In genomic region chr9:23842531-23843129, GRCh38 we compare ENCODE assay signal across 22 cellular contexts. TPM values are rescaled to one million over a fixed set of nuclear protein-coding genes. Genes with fewer than 3 reads are reported as not detected.
A peak's percentile ranks its signal among the peaks of the same experiment; 100 is the strongest.
DNase-seq lines count a peak whose midpoint lies in the region; ATAC-seq and TF ChIP-seq lines count a peak whose summit lies in the region.
"Had no signal": no experiment of that assay in that cellular context is flagged by ENCODE, and none has a peak within 500 bp of the region (broad histone marks: within the 10 kb centered on the region; RNA-seq: fewer than 3 reads in every experiment).

No MANE protein-coding gene starts in this region.

- no peaks in the 10 kb centered on the region for H3K79me1 ChIP-seq in mesendoderm (ENCODE audit: low read length)

- H3K36me3 ChIP-seq in mesendoderm (ENCODE audit: control insufficient read depth, insufficient read depth, low read length), result no peaks in the 10 kb centered on the region
- H3K36me3 ChIP-seq: colonic mucosa, left ventricle myocardium inferior, pancreas had no signal

- H3K4me1 ChIP-seq in mesendoderm (ENCODE audit: control insufficient read depth, low read depth, low read length), result no peaks in the 10 kb centered on the region
- H3K4me1 ChIP-seq: colonic mucosa, left ventricle myocardium inferior, pancreas had no signal

- WGBS in mesendoderm (ENCODE audit: extremely low coverage, insufficient coverage, low lambda C conversion rate), result no CpG with 5 or more reads among the region's 1 CpG

- no peak overlapping the region for H3K9ac ChIP-seq in mesendoderm (ENCODE audit: low read length)
- H3K9ac ChIP-seq: KMS-11 had no signal

- no peak overlapping the region for H3K4me3 Mint-ChIP-seq in activated T-helper 17 cell treated with anti-CD3 and anti-CD28 coated beads, Interleukin-2, amount 50 U/mL, for 72 hours
- H3K4me3 Mint-ChIP-seq: activated naive CD8-positive, alpha-beta T cell; activated T-cell treated with anti-CD3 and anti-CD28 coated beads, Interleukin-2, amount 50 U/mL, for 72 hours; T-helper 17 cell had no signal

- H3K27ac ChIP-seq in C4-2B (no peak overlapping the region), RWPE1 (no peak overlapping the region), mesendoderm (ENCODE audit: low read depth, low read length) (no peak overlapping the region)
- H3K27ac ChIP-seq: colonic mucosa, KMS-11, left ventricle myocardium inferior, pancreas had no signal

- no peak overlapping the region for H3K4me3 ChIP-seq in mesendoderm (ENCODE audit: low read length)
- H3K4me3 ChIP-seq: colonic mucosa, left ventricle myocardium inferior, pancreas had no signal

- ATAC-seq in activated T-helper 17 cell treated with anti-CD3 and anti-CD28 coated beads, Interleukin-2, amount 50 U/mL, for 72 hours (replicated peaks), result no peak
- ATAC-seq in GM21390 (IDR thresholded peaks at IDR 0.05; ENCODE audit: unreplicated experiment), result no peak
- ATAC-seq: activated T-cell treated with anti-CD3 and anti-CD28 coated beads, Interleukin-2, amount 50 U/mL, for 72 hours; HCT116; pancreas; T-helper 17 cell had no signal

- H4K5ac ChIP-seq in mesendoderm (ENCODE audit: low read length), result no peak overlapping the region

- no peaks in the 10 kb centered on the region for H3K27me3 Mint-ChIP-seq in activated T-helper 17 cell treated with anti-CD3 and anti-CD28 coated beads, Interleukin-2, amount 50 U/mL, for 72 hours
- H3K27me3 Mint-ChIP-seq: activated naive CD8-positive, alpha-beta T cell; T-helper 17 cell had no signal

- H3K4me2 ChIP-seq in mesendoderm (ENCODE audit: low read length), result no peak overlapping the region
- H3K4me2 ChIP-seq: KMS-11 had no signal

- H3K56ac ChIP-seq in mesendoderm (ENCODE audit: low read length), result no peak overlapping the region

- POLR2A ChIA-PET in RWPE1 (lab: Yijun Ruan, JAX; ENCODE audit: low non-redundant PET), result no interaction called here

- TF ChIP-seq CTCF in C4-2B (conservative IDR thresholded peaks at IDR 0.05) (peak; percentile 79), LNCAP (IDR thresholded peaks at IDR 0.05) (peak; percentile 46), RWPE1 (conservative IDR thresholded peaks at IDR 0.05; ENCODE audit: low read depth) (peak; percentile 30; the same call in 1 of the 2 replicates)

- no peak overlapping the region for H3K23ac ChIP-seq in mesendoderm (ENCODE audit: low read length)

- no peak for DNase-seq in RWPE1 (ENCODE audit: low spot score)
- peak; percentile 49 for DNase-seq in mesendoderm
- DNase-seq in AML-193 (lab: John Stamatoyannopoulos, UW), result no peak
- DNase-seq in germinal center (ENCODE audit: low spot score), result no peak
- DNase-seq: activated T-cell treated with anti-CD3 and anti-CD28 coated beads, Interleukin-2, amount 50 U/mL, for 72 hours; colonic mucosa; EL; foreskin melanocyte; left ventricle myocardium inferior; NCI-H1105 treated with DMSO at 0.1 percent for 48 hours; NCI-H2171 treated with DMSO at 0.1 percent for 48 hours; pancreas; Right ventricle myocardium superior; T-helper 17 cell had no signal

- H2BK15ac ChIP-seq in mesendoderm (replicated peaks; ENCODE audit: low read depth), result no peak overlapping the region

- H3K4ac ChIP-seq in mesendoderm (ENCODE audit: low read depth, low read length), result no peak overlapping the region

- no peak overlapping the region for H4K8ac ChIP-seq in mesendoderm (ENCODE audit: low read depth, low read length)

- H3K4me1 Mint-ChIP-seq in activated T-helper 17 cell treated with anti-CD3 and anti-CD28 coated beads, Interleukin-2, amount 50 U/mL, for 72 hours, result no peaks in the 10 kb centered on the region
- H3K4me1 Mint-ChIP-seq: T-helper 17 cell had no signal

- H2BK5ac ChIP-seq in mesendoderm (ENCODE audit: low read length), result no peak overlapping the region

- H2BK120ac ChIP-seq in mesendoderm (ENCODE audit: low read depth, low read length), result no peak overlapping the region

- no peak overlapping the region for H3K27ac Mint-ChIP-seq in activated T-helper 17 cell treated with anti-CD3 and anti-CD28 coated beads, Interleukin-2, amount 50 U/mL, for 72 hours
- H3K27ac Mint-ChIP-seq: activated naive CD8-positive, alpha-beta T cell; activated T-cell treated with anti-CD3 and anti-CD28 coated beads, Interleukin-2, amount 50 U/mL, for 72 hours; brain; T-helper 17 cell had no signal

- no peaks in the 10 kb centered on the region for H3K79me2 ChIP-seq in mesendoderm (ENCODE audit: control insufficient read depth, insufficient read depth, low read length)

- no peaks in the 10 kb centered on the region for H3K36me3 Mint-ChIP-seq in activated T-helper 17 cell treated with anti-CD3 and anti-CD28 coated beads, Interleukin-2, amount 50 U/mL, for 72 hours (ENCODE audit: low read depth)
- H3K36me3 Mint-ChIP-seq: activated naive CD8-positive, alpha-beta T cell; brain had no signal

- peaks cover 8% of the 10 kb centered on the region for H3K9me3 Mint-ChIP-seq in activated T-helper 17 cell treated with anti-CD3 and anti-CD28 coated beads, Interleukin-2, amount 50 U/mL, for 72 hours
- H3K9me3 Mint-ChIP-seq: brain had no signal

- H3K27me3 ChIP-seq in mesendoderm (ENCODE audit: insufficient read depth, low read length, poor library complexity), result no peaks in the 10 kb centered on the region
- H3K27me3 ChIP-seq: colonic mucosa had no signal

- H3K18ac ChIP-seq in mesendoderm (ENCODE audit: low read length), result no peak overlapping the region

- CTCF ChIA-PET in RWPE1 (lab: Yijun Ruan, JAX), result interaction anchor here (0.5 to 0.6 kb wide), 6 partner anchors 16 to 1020 kb away, joined by 3 to 5 read pairs (median 3); no protein-coding TSS in a partner anchor

- no peak overlapping the region for H2AK5ac ChIP-seq in mesendoderm (ENCODE audit: low read length)

RNA-seq across cellular contexts. Expression of gene ELAVL2, which starts 16.6 kb away (rescaled TPM):
- 5.2 TPM for polyA plus RNA-seq in mesendoderm (2013, experiment 1 of 2)
- polyA plus RNA-seq in mesendoderm (2013, experiment 2 of 2), result 4.8 TPM
- not detected for total RNA-seq in activated T-helper 17 cell treated with anti-CD3 and anti-CD28 coated beads, Interleukin-2, amount 50 U/mL, for 72 hours
- total RNA-seq: activated T-cell treated with anti-CD3 and anti-CD28 coated beads, Interleukin-2, amount 50 U/mL, for 72 hours; Right ventricle myocardium superior; T-helper 17 cell had no signal
